In genomic region chr2:87449462-87449980, GRCh38 we compare ENCODE assay signal across 8 cellular contexts.
A peak's percentile ranks its signal among the peaks of the same experiment; 100 is the strongest.
DNase-seq lines count a peak whose midpoint lies in the region; ATAC-seq, FAIRE-seq and TF ChIP-seq lines count a peak whose summit lies in the region.
"Not testable (repeated sequence)": the region's sequence is repeated elsewhere in the genome, so short reads cannot be mapped to it uniquely, and the experiment has no call there.

No MANE protein-coding gene starts in this region.

- not testable (repeated sequence) for H3K9me3 ChIP-seq in Karpas-422 (ENCODE audit: low read length); GM12878 (replicated peaks; ENCODE audit: control insufficient read depth, insufficient read depth, low read length); keratinocyte (ENCODE audit: control insufficient read depth, low read depth, low read length)

- not testable (repeated sequence) for H3K36me3 ChIP-seq in Karpas-422 (ENCODE audit: insufficient read depth, low read length); GM12878 (ENCODE audit: control insufficient read depth in 2 of 2, insufficient read depth in 2 of 2, low read length in 1 of 2); keratinocyte (ENCODE audit: control insufficient read depth in 2 of 2, extremely low read depth in 1 of 2, insufficient read depth in 2 of 2, low read length in 2 of 2)

- H2AFZ ChIP-seq in Karpas-422 (ENCODE audit: low read length); GM12878 (ENCODE audit: control insufficient read depth, low read depth, low read length); keratinocyte (ENCODE audit: control insufficient read depth, low read length): not testable (repeated sequence)

- FAIRE-seq in GM12878 (lab: Jason Lieb, UNC) = peak; percentile 38
- FAIRE-seq in keratinocyte (lab: Jason Lieb, UNC) = peak; percentile 87
- peak; percentile 85 for FAIRE-seq in urothelium cell line (lab: Jason Lieb, UNC)

- not testable (repeated sequence) for H3K27me3 ChIP-seq in Karpas-422 (ENCODE audit: low read length); GM12878 (replicated peaks in 1 of 2; ENCODE audit: control insufficient read depth in 2 of 2, insufficient read depth in 2 of 2, low read length in 1 of 2); keratinocyte (ENCODE audit: control insufficient read depth, extremely low read depth, insufficient read depth, low read length)

- not testable (repeated sequence) for TF ChIP-seq RAD21 in GM12878 (IDR thresholded peaks at IDR 0.05; ENCODE audit: insufficient read depth, low read depth, low read length)

- not testable (repeated sequence) for H3K79me2 ChIP-seq in Karpas-422 (ENCODE audit: low read length); GM12878 (ENCODE audit: control insufficient read depth, insufficient read depth, low read length); keratinocyte (ENCODE audit: control insufficient read depth, insufficient read depth, low read length)

- H3K4me1 ChIP-seq in Karpas-422 (ENCODE audit: low read length) = peaks cover 31% of the 10 kb centered on the region
- not testable (repeated sequence) for H3K4me1 ChIP-seq in GM12878 (ENCODE audit: control insufficient read depth, insufficient read depth, low read length)
- H3K4me1 ChIP-seq in keratinocyte (ENCODE audit: control insufficient read depth, extremely low read depth, insufficient read depth, low read length) = peaks cover 20% of the 10 kb centered on the region

- POLR2A ChIA-PET in GM12878 (lab: Charles Lee) = not testable (repeated sequence)

- H3K4me3 ChIP-seq in Karpas-422 (ENCODE audit: low read length); GM12878; keratinocyte (ENCODE audit: control insufficient read depth in 2 of 3, extremely low read depth in 1 of 3, insufficient read depth in 2 of 3, low read depth in 1 of 3, low read length in 3 of 3): not testable (repeated sequence)

- TF ChIP-seq CTCF in GM12878 (IDR thresholded peaks at IDR 0.05 in 2 of 3, conservative IDR thresholded peaks at IDR 0.05 in 1 of 3; ENCODE audit: control insufficient read depth in 2 of 3, extremely low read depth in 1 of 3, insufficient read depth in 1 of 3, low read depth in 3 of 3, low read length in 3 of 3); keratinocyte (optimal IDR thresholded peaks at IDR 0.05 in 1 of 3, IDR thresholded peaks at IDR 0.05 in 1 of 3, conservative IDR thresholded peaks at IDR 0.05 in 1 of 3; ENCODE audit: extremely low read depth in 1 of 3, insufficient read depth in 2 of 3, low read length in 3 of 3): not testable (repeated sequence)

- not testable (repeated sequence) for BruUV-seq in GM12878 (replicated peaks; lab: Mats Ljungman, UMichigan)

- 0% methylated on average over 2 of the region's 3 CpGs for WGBS in GM12878 (ENCODE audit: insufficient coverage, insufficient replicate concordance, low lambda C conversion rate, missing lambda C conversion rate)

- dilution Hi-C loops in keratinocyte (cut with MboI; ENCODE audit: extremely low pct_ligation_motif_present, low sequenced_read_pairs) = not testable (repeated sequence)

- TF ChIP-seq POLR2A in GM12878 (IDR thresholded peaks at IDR 0.05; ENCODE audit: low read depth, low read length) = not testable (repeated sequence)

- CTCF ChIA-PET in GM12878 (lab: Yijun Ruan, JAX) = not testable (repeated sequence)

- in situ Hi-C loops in GM12878 (cut with MboI) = not testable (repeated sequence)

- H3K27ac ChIP-seq in Karpas-422 (ENCODE audit: low read length) = peak overlapping the region; percentile 79
- H3K27ac ChIP-seq in GM12878 (ENCODE audit: control insufficient read depth, insufficient read depth); keratinocyte (ENCODE audit: control insufficient read depth, insufficient read depth, low read length): not testable (repeated sequence)

- TF ChIP-seq EP300 in GM12878 (IDR thresholded peaks at IDR 0.05; ENCODE audit: borderline replicate concordance in 1 of 2, control insufficient read depth in 1 of 2, low read depth in 2 of 2, low read length in 2 of 2) = not testable (repeated sequence)

- DNase-seq in Karpas-422 = peak; percentile 67
- not testable (repeated sequence) for DNase-seq in GM12878 (ENCODE audit: low read depth, low spot score); keratinocyte (ENCODE audit: low read depth, low spot score); urothelium cell line (ENCODE audit: low spot score)

- SMC1A ChIA-PET in GM12878 (lab: Charles Lee; ENCODE audit: uncharacterized antibody, unreplicated experiment) = not testable (repeated sequence)

- not testable (repeated sequence) for H3K9me2 ChIP-seq in Karpas-422 (replicated peaks; ENCODE audit: insufficient read depth, low read length)

- intact Hi-C loops in GM12878 (cut with micrococcal nuclease; ENCODE audit: unreplicated experiment) = not testable (repeated sequence)

- H3K4me2 ChIP-seq in Karpas-422 (ENCODE audit: low read depth, low read length, poor library complexity, severe bottlenecking) = peak overlapping the region; percentile 50
- not testable (repeated sequence) for H3K4me2 ChIP-seq in GM12878 (ENCODE audit: control insufficient read depth, insufficient read depth); keratinocyte (ENCODE audit: control insufficient read depth, extremely low read depth, insufficient read depth, low read depth, low read length)

- not testable (repeated sequence) for H3K9ac ChIP-seq in Karpas-422 (ENCODE audit: low read length); GM12878 (ENCODE audit: control insufficient read depth, insufficient read depth, low read length); keratinocyte (ENCODE audit: control insufficient read depth, extremely low read depth, insufficient read depth, low read length)

- H3K9me1 ChIP-seq in keratinocyte (ENCODE audit: control insufficient read depth, extremely low read depth, insufficient read depth, low read length) = not testable (repeated sequence)

- ATAC-seq in GM18861 (IDR thresholded peaks at IDR 0.05; ENCODE audit: unreplicated experiment) (peak; percentile 75), HG02642 (IDR thresholded peaks at IDR 0.05; ENCODE audit: poor library complexity, unreplicated experiment) (peak; percentile 52), HG03196 (IDR thresholded peaks at IDR 0.05; ENCODE audit: unreplicated experiment) (peak; percentile 58), GM12878 (peak; percentile 62)
- ATAC-seq in activated CD4-positive, CD25-positive, alpha-beta regulatory T cell treated with anti-CD3 and anti-CD28 coated beads, Interleukin-2, amount 50 U/mL, for 24 hours = peak; percentile 66 to 68

- not testable (repeated sequence) for H4K20me1 ChIP-seq in Karpas-422 (ENCODE audit: insufficient read depth, low read depth, low read length); GM12878 (ENCODE audit: control insufficient read depth, insufficient read depth); keratinocyte (ENCODE audit: control insufficient read depth, extremely low read depth, insufficient read depth, low read length)

- RAD21 ChIA-PET in GM12878 (lab: Charles Lee; ENCODE audit: unreplicated experiment) = not testable (repeated sequence)
